Comparison of ENCODE assay signal across 1 cellular context in the genomic region with DNA sequence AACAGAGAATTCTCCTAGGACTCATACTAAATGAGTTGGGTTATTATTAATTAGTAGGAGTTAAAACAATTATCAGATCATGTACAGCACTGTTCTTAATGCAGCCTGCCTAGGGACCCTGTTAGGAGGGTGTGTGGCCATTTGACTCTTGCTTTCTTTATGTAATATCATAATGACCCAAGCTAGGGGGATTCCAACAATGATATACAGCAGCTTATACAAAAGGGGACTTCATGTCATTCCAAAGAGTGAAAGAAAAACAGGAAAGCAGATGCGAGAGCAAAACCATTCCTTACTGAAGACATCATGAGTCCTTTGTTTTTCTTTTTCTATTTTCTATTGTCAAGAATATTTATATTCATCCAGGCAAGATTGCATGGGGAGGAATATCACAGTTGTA.
TF ChIP-seq lines count a peak whose summit lies in the region.

No MANE protein-coding gene starts in this region.

TF ChIP-seq in GM12878, 131 proteins besides CTCF, POLR2A, EP300 and RAD21 (continued from another document):
- TF ChIP-seq, protein P1, sequence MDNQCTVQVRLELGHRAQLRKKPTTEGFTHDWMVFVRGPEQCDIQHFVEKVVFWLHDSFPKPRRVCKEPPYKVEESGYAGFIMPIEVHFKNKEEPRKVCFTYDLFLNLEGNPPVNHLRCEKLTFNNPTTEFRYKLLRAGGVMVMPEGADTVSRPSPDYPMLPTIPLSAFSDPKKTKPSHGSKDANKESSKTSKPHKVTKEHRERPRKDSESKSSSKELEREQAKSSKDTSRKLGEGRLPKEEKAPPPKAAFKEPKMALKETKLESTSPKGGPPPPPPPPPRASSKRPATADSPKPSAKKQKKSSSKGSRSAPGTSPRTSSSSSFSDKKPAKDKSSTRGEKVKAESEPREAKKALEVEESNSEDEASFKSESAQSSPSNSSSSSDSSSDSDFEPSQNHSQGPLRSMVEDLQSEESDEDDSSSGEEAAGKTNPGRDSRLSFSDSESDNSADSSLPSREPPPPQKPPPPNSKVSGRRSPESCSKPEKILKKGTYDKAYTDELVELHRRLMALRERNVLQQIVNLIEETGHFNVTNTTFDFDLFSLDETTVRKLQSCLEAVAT (IDR thresholded peaks at IDR 0.05), result no peak
